Comparison of ENCODE assay signal across 22 cellular contexts in the genomic region with DNA sequence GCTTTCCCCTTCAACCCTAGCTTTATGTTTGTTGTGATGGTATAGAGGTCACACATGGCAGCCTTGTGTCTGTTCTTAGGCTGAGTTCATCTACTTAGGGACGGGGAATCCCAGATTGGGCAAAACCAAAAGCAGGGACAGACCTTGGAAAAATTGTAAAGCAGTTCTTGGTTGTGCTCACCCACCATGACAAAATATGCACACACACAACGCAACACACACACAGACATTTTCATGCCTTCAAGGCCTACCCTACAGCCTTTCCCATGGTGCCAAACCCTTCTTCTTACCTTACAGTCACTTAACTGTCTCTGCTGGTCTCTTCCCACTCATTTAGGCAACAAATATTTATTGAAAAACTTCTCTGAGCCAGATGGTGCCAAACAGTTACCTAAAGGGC. TPM values are rescaled to one million over a fixed set of nuclear protein-coding genes. Genes with fewer than 3 reads are reported as not detected.
A peak's percentile ranks its signal among the peaks of the same experiment; 100 is the strongest.
DNase-seq lines count a peak whose midpoint lies in the region; ATAC-seq, FAIRE-seq and TF ChIP-seq lines count a peak whose summit lies in the region.
"Had no signal": no experiment of that assay in that cellular context is flagged by ENCODE, and none has a peak within 500 bp of the region (broad histone marks: within the 10 kb centered on the region; RNA-seq: fewer than 3 reads in every experiment).

No MANE protein-coding gene starts in this region.

- H3K79me2 ChIP-seq in SU-DHL-6 (ENCODE audit: insufficient read depth, low read length) = peaks cover 17% of the 10 kb centered on the region; the same call in 1 of the 2 replicates

- H3K9me3 Mint-ChIP-seq in activated T-cell treated with anti-CD3 and anti-CD28 coated beads, Interleukin-2, amount 50 U/mL, for 72 hours = no peaks in the 10 kb centered on the region
- H3K9me3 Mint-ChIP-seq: GM23338; T-helper 1 cell treated with Interleukin-12 subunit alpha and Interleukin-12 subunit beta and Interleukin-4 antibody, amounts not matched to agents 30 μg/mL and 1 μg/mL, for 36 hours had no signal

- CTCF ChIA-PET in A673 (lab: Charles Lee) = no interaction called here

- in situ Hi-C loops in GM13977 (cut with MboI; ENCODE audit: low pct_unique_long_range_greater_than_20kb, low sequenced_read_pairs, unreplicated experiment) = no loop called here

- 90 to 98% (median 94%) methylated on average over 2 of the region's 2 CpGs for WGBS in small intestine, 3 donors

- H3K4me3 Mint-ChIP-seq in activated T-cell treated with anti-CD3 and anti-CD28 coated beads, Interleukin-2, amount 50 U/mL, for 72 hours = no peak overlapping the region
- H3K4me3 Mint-ChIP-seq: CD14-positive monocyte; GM23338; T-helper 1 cell treated with Interleukin-12 subunit alpha and Interleukin-12 subunit beta and Interleukin-4 antibody, amounts not matched to agents 30 μg/mL and 1 μg/mL, for 36 hours had no signal

- no peaks in the 10 kb centered on the region for H3K27me3 ChIP-seq in A673 (replicated peaks; ENCODE audit: insufficient read depth, low read depth, low read length, poor library complexity)
- no peaks in the 10 kb centered on the region for H3K27me3 ChIP-seq in SU-DHL-6 (ENCODE audit: low read length)
- no peaks in the 10 kb centered on the region for H3K27me3 ChIP-seq in small intestine (ENCODE audit: control insufficient read depth in 2 of 2, insufficient read depth in 2 of 2, low read length in 2 of 2)

- H3K4me1 ChIP-seq in A673 (ENCODE audit: insufficient read depth, low read length, poor library complexity, severe bottlenecking) (peaks cover 22% of the 10 kb centered on the region), small intestine (ENCODE audit: control insufficient read depth in 2 of 2, insufficient read depth in 1 of 2, low read depth in 1 of 2, low read length in 1 of 2) (no peaks in the 10 kb centered on the region)

- peak overlapping the region; percentile 87 for H3K4me2 ChIP-seq in SU-DHL-6 (ENCODE audit: low read depth, low read length, poor library complexity, severe bottlenecking)
- H3K4me2 ChIP-seq: GM23338 had no signal

- no peak overlapping the region for H2AFZ ChIP-seq in SU-DHL-6 (ENCODE audit: low read depth, low read length, severe bottlenecking)
- H2AFZ ChIP-seq: GM23338 had no signal

- H3K27me3 Mint-ChIP-seq in activated T-cell treated with anti-CD3 and anti-CD28 coated beads, Interleukin-2, amount 50 U/mL, for 72 hours (ENCODE audit: low read depth) = peaks cover 6% of the 10 kb centered on the region

- TF ChIP-seq CTCF in A673 (conservative IDR thresholded peaks at IDR 0.05; ENCODE audit: low read depth, low read length) (no peak), GM13977 (IDR thresholded peaks at IDR 0.05; ENCODE audit: extremely low read depth, insufficient read depth, missing control alignments) (no peak), SU-DHL-6 (IDR thresholded peaks at IDR 0.05; ENCODE audit: insufficient read depth, low read length, poor library complexity, severe bottlenecking) (no peak)

- H3K9me3 ChIP-seq in A673 (ENCODE audit: low read depth, low read length, poor library complexity, severe bottlenecking) = no peaks in the 10 kb centered on the region
- no peaks in the 10 kb centered on the region for H3K9me3 ChIP-seq in SU-DHL-6 (ENCODE audit: insufficient read depth, low read length)
- H3K9me3 ChIP-seq in small intestine (ENCODE audit: control insufficient read depth, low read depth) = no peaks in the 10 kb centered on the region

- H3F3A ChIP-seq in SU-DHL-6 (ENCODE audit: insufficient read depth) = peaks cover 67% of the 10 kb centered on the region

- ATAC-seq in activated T-cell treated with anti-CD3 and anti-CD28 coated beads, Interleukin-2, amount 50 U/mL, for 72 hours (replicated peaks in 1 of 2) = no peak
- ATAC-seq in GM18867 (IDR thresholded peaks at IDR 0.05; ENCODE audit: unreplicated experiment) = no peak
- ATAC-seq: GM23338 had no signal

- H3K9me2 ChIP-seq in SU-DHL-6 (replicated peaks; ENCODE audit: insufficient read depth, low read length) = no peaks in the 10 kb centered on the region

- H3K27ac Mint-ChIP-seq in activated T-cell treated with anti-CD3 and anti-CD28 coated beads, Interleukin-2, amount 50 U/mL, for 72 hours = no peak overlapping the region
- H3K27ac Mint-ChIP-seq: CD14-positive monocyte; GM23338; T-helper 1 cell treated with Interleukin-12 subunit alpha and Interleukin-12 subunit beta and Interleukin-4 antibody, amounts not matched to agents 30 μg/mL and 1 μg/mL, for 36 hours had no signal

- POLR2A ChIA-PET in A673 (lab: Charles Lee; ENCODE audit: low non-redundant PET) = no interaction called here

- H3K9ac ChIP-seq in SU-DHL-6 (ENCODE audit: low read length) = peak overlapping the region; percentile 52

- H3K27ac ChIP-seq in A673 (ENCODE audit: low read depth, low read length, poor library complexity, severe bottlenecking) (peak overlapping the region; percentile 12), SU-DHL-6 (ENCODE audit: low read depth, low read length) (peak overlapping the region; percentile 99), small intestine (ENCODE audit: low read depth in 1 of 2, low read length in 1 of 2) (no peak overlapping the region)

- H3K36me3 Mint-ChIP-seq in activated T-cell treated with anti-CD3 and anti-CD28 coated beads, Interleukin-2, amount 50 U/mL, for 72 hours (ENCODE audit: insufficient read depth in 2 of 2) = no peaks in the 10 kb centered on the region
- H3K36me3 Mint-ChIP-seq: CD14-positive monocyte had no signal

- H4K20me1 ChIP-seq in SU-DHL-6 (ENCODE audit: low read depth, low read length) = no peaks in the 10 kb centered on the region

- DNase-seq in A673 (ENCODE audit: low spot score) (no peak), GM13977 (ENCODE audit: low spot score) (peak; percentile 15), glomerular visceral epithelial cell (ENCODE audit: extremely low spot score) (peak; percentile 23), small intestine (no peak), dedifferentiated amniotic fluid mesenchymal stem cell (ENCODE audit: extremely low spot score) (no peak)
- DNase-seq in activated T-cell treated with anti-CD3 and anti-CD28 coated beads, Interleukin-2, amount 50 U/mL, for 72 hours = no peak
- DNase-seq: 8988T, AML-193, DND-41, HCEC 1CT, KG1, MV-4-11, NCI-H526 treated with DMSO at 0.1 percent for 48 hours, Right ventricle myocardium superior had no signal

- no peaks in the 10 kb centered on the region for H3K4me1 Mint-ChIP-seq in activated T-cell treated with anti-CD3 and anti-CD28 coated beads, Interleukin-2, amount 50 U/mL, for 72 hours (ENCODE audit: low read depth)

- H3K4me3 ChIP-seq in A673 (ENCODE audit: low read depth, low read length, poor library complexity, severe bottlenecking) (no peak overlapping the region), SU-DHL-6 (ENCODE audit: insufficient read depth, low read length, poor library complexity, severe bottlenecking) (peak overlapping the region; percentile 17), small intestine (ENCODE audit: low read depth in 1 of 2, low read length in 2 of 2) (no peak overlapping the region)
- H3K4me3 ChIP-seq: GM23338 had no signal

- H3K36me3 ChIP-seq in A673 (ENCODE audit: insufficient read depth, low read length, poor library complexity, severe bottlenecking) (peaks cover 21% of the 10 kb centered on the region), SU-DHL-6 (ENCODE audit: low read length) (no peaks in the 10 kb centered on the region), small intestine (ENCODE audit: control insufficient read depth in 2 of 2, insufficient read depth in 2 of 2, low read length in 2 of 2) (peaks cover 0 to 2% of the 10 kb centered on the region in 2 donors)

- no TSS peak for BruUV-seq in A673 (replicated peaks; lab: Mats Ljungman, UMichigan)

- no peak for FAIRE-seq in small intestine (lab: Jason Lieb, UNC)
- FAIRE-seq: HTR-8/SVneo had no signal

- intact Hi-C loops in A673 (cut with micrococcal nuclease; ENCODE audit: unreplicated experiment) = no loop called here

RNA-seq across cellular contexts. Expression of gene PCDHGC5, which starts 14.8 kb away (rescaled TPM):
- 3.4 and 3.6 TPM in 2 replicates for total RNA-seq in A673 (2021)
- under 1 TPM in 1 of 3 donors, not detected in 2; 0.07 TPM for polyA plus RNA-seq in small intestine
- total RNA-seq in activated T-cell treated with anti-CD3 and anti-CD28 coated beads, Interleukin-2, amount 50 U/mL, for 72 hours = not detected
- polyA plus RNA-seq: CD14-positive monocyte had no signal

RNA-seq across cellular contexts. Expression of gene PCDHGC4, which starts 18.9 kb away (rescaled TPM):
- total RNA-seq in A673 (2021) = 3.6 and 3.8 TPM in 2 replicates
- under 1 TPM in 1 of 3 donors, not detected in 2; 0.34 TPM for polyA plus RNA-seq in small intestine
- not detected for total RNA-seq in activated T-cell treated with anti-CD3 and anti-CD28 coated beads, Interleukin-2, amount 50 U/mL, for 72 hours
- total RNA-seq: G401, SK-MEL-5 had no signal
- polyA plus RNA-seq: CD14-positive monocyte had no signal

RNA-seq across cellular contexts. Expression of gene PCDHGC3, which starts 27.9 kb away (rescaled TPM):
- total RNA-seq in A673 (2021) = 103 and 112 TPM in 2 replicates
- 10 to 100 TPM in 1 of 3 donors, 1 to 10 TPM in 2; 2.5 to 33.3 (median 3.0) TPM for polyA plus RNA-seq in small intestine
- total RNA-seq in activated T-cell treated with anti-CD3 and anti-CD28 coated beads, Interleukin-2, amount 50 U/mL, for 72 hours = not detected

Comparison
In these comparisons a context has a peak if more than half of its experiments do, and no peak if none do; other contexts are left out.
1. DNase-seq: peak in GM13977 (single experiment) and glomerular visceral epithelial cell (single experiment); none in A673 (single experiment), small intestine (single experiment), dedifferentiated amniotic fluid mesenchymal stem cell (single experiment) and activated T-cell treated with anti-CD3 and anti-CD28 coated beads, Interleukin-2, amount 50 U/mL, for 72 hours (0 of 2).
2. H3K27ac ChIP-seq: peak in A673 (single experiment) and SU-DHL-6 (single experiment); none in small intestine (0 of 2).
3. RNA of gene PCDHGC3, which starts 27.9 kb away (total RNA-seq): 103 to 112 TPM in A673; not detected in activated T-cell treated with anti-CD3 and anti-CD28 coated beads, Interleukin-2, amount 50 U/mL, for 72 hours; every median in the first group is over 10 times any median in the second.